Comparison of ENCODE assay signal across 1 cellular context in the genomic region with DNA sequence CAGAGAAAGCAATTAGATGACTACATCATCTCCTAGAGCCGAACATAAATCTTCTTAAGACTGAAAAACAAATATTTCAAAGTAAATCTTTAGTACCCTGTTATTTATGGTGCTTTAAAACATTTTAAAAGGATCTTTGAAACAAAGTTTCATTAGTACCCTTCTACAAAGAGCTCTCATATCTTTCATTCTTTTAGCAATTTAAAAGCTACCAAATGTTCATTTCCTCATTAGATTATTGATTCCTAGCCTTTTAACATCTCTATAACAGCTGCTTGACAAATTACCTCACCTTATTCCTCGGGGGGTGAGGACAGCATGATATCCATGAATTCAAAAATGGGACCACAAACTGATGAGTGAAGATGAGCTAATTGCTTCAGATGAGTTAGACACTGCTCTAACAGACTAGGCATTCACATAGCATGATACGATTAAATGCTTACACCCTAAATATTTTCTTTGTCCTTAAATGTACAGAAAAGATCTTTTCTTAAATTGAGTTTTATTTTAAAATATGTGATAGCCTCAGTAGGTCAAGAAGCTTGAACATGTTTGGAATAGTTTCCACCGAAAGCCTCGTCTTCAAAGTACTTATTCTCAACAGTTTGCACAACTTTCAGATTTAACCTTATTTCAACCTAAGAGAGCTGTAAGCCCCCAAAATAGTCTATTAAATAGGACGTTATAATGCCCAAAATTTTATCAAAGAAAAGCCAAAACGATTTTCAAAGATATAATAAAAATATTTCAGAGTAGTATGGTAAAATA.
TF ChIP-seq lines count a peak whose summit lies in the region.

No MANE protein-coding gene starts in this region.

TF ChIP-seq in HCT116, 20 proteins besides CTCF, POLR2A, EP300 and RAD21 (continued from another document):
- no peak for TF ChIP-seq REST (IDR thresholded peaks at IDR 0.05; ENCODE audit: low read depth)
- TF ChIP-seq SIN3A (IDR thresholded peaks at IDR 0.05; ENCODE audit: low read depth): no peak
TF ChIP-seq in HCT116: peak in this region for 0.
